Comparison of ENCODE assay signal across 8 cellular contexts in the genomic region with DNA sequence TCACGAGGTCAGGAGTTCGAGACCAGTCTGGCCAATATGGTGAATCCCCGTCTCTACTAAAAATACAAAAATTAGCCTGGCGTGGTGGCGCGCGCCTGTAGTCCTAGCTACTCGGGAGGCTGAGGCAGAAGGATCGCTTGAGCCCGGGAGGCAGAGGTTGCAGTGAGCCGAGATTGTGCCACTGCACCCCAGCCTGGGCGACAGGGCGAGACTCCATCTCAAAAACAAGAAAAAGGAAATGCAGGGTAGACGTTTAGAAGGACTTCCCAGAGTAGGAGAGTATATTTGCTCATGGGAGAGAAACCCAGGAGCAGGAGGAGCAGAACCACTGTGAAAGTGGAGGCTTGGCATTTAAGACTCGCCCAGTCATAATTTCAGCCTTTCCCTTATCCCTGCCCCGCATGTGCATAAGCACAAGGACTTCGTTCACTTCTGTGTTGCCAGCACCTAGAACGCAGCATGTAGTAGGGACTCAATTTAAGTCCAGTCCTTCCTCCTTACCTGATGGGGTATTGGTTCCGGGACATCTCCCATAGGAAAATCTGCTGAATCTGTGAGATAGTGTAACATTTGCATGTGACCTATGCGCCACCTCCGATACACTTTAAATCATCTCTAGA. TPM values are rescaled to one million over a fixed set of nuclear protein-coding genes. Genes with fewer than 3 reads are reported as not detected.
DNase-seq lines count a peak whose midpoint lies in the region; ATAC-seq and TF ChIP-seq lines count a peak whose summit lies in the region.

No MANE protein-coding gene starts in this region.

- ATAC-seq in activated CD4-positive, alpha-beta T cell treated with anti-CD3 and anti-CD28 coated beads for 36 hours, result no peak
- ATAC-seq in right lobe of liver (no peak), GM21381 (IDR thresholded peaks at IDR 0.05; ENCODE audit: unreplicated experiment) (no peak)

- peak overlapping the region; percentile 64 for H3K4me3 Mint-ChIP-seq in activated CD4-positive, alpha-beta T cell treated with anti-CD3 and anti-CD28 coated beads for 36 hours
- H3K4me3 Mint-ChIP-seq in activated naive CD8-positive, alpha-beta T cell treated with anti-CD3 and anti-CD28 coated beads for 36 hours, result peak overlapping the region; percentile 78

- 81% methylated on average over 20 of the region's 21 CpGs for WGBS in right lobe of liver (ENCODE audit: insufficient coverage, low coverage, low lambda C conversion rate, missing lambda C conversion rate)
- WGBS in suprapubic skin, result 82% methylated on average over 21 of the region's 21 CpGs

- peak overlapping the region in 1 of 3 donors; percentile 49 for H3K4me3 ChIP-seq in right lobe of liver
- peak overlapping the region; percentile 32 for H3K4me3 ChIP-seq in suprapubic skin

- peak overlapping the region; percentile 99 for H3K27ac Mint-ChIP-seq in activated CD4-positive, alpha-beta T cell treated with anti-CD3 and anti-CD28 coated beads for 36 hours
- H3K27ac Mint-ChIP-seq in activated naive CD8-positive, alpha-beta T cell treated with anti-CD3 and anti-CD28 coated beads for 36 hours, result peak overlapping the region; percentile 97

- H3K4me1 Mint-ChIP-seq in activated CD4-positive, alpha-beta T cell treated with anti-CD3 and anti-CD28 coated beads for 36 hours, result peaks cover 67% of the 10 kb centered on the region
- peaks cover 66% of the 10 kb centered on the region for H3K4me1 Mint-ChIP-seq in activated naive CD8-positive, alpha-beta T cell treated with anti-CD3 and anti-CD28 coated beads for 36 hours

- intact Hi-C loops in activated CD4-positive, alpha-beta T cell treated with anti-CD3 and anti-CD28 coated beads for 36 hours (cut with DNase I, micrococcal nuclease), result loop anchor here (1.0 to 10.0 kb wide), 7 partner anchors 48 to 1501 kb away; a partner anchor contains a TSS
- intact Hi-C loops in right lobe of liver (cut with DNase I), result no loop called here

- peaks cover 0 to 23% (median 5%) of the 10 kb centered on the region in 4 donors for H3K4me1 ChIP-seq in right lobe of liver
- H3K4me1 ChIP-seq in suprapubic skin, result peaks cover 77% of the 10 kb centered on the region

- H3K27me3 ChIP-seq in right lobe of liver, result no peaks in the 10 kb centered on the region
- H3K27me3 ChIP-seq in suprapubic skin, result no peaks in the 10 kb centered on the region

- no peaks in the 10 kb centered on the region for H3K27me3 Mint-ChIP-seq in activated CD4-positive, alpha-beta T cell treated with anti-CD3 and anti-CD28 coated beads for 36 hours
- no peaks in the 10 kb centered on the region for H3K27me3 Mint-ChIP-seq in activated naive CD8-positive, alpha-beta T cell treated with anti-CD3 and anti-CD28 coated beads for 36 hours

- no peaks in the 10 kb centered on the region for H3K9me3 ChIP-seq in right lobe of liver
- H3K9me3 ChIP-seq in suprapubic skin, result no peaks in the 10 kb centered on the region

- CTCF ChIA-PET in activated CD4-positive, alpha-beta T cell treated with anti-CD3 and anti-CD28 coated beads for 36 hours (lab: Charles Lee), result interaction anchor here (0.9 to 1.3 kb wide), 4 partner anchors 17 to 223 kb away, joined by 3 to 4 read pairs (median 4); a partner anchor contains a TSS

- no peak for TF ChIP-seq CTCF in right lobe of liver (IDR thresholded peaks at IDR 0.05)
- no peak for TF ChIP-seq CTCF in suprapubic skin (IDR thresholded peaks at IDR 0.05)
- TF ChIP-seq CTCF in GM20000 (IDR thresholded peaks at IDR 0.05; ENCODE audit: extremely low read depth, missing control alignments), result no peak

- no peak for TF ChIP-seq EP300 in suprapubic skin (IDR thresholded peaks at IDR 0.05)

- peaks cover 5% of the 10 kb centered on the region for H3K36me3 Mint-ChIP-seq in activated CD4-positive, alpha-beta T cell treated with anti-CD3 and anti-CD28 coated beads for 36 hours (ENCODE audit: low read depth)
- H3K36me3 Mint-ChIP-seq in activated naive CD8-positive, alpha-beta T cell treated with anti-CD3 and anti-CD28 coated beads for 36 hours, result peaks cover 5% of the 10 kb centered on the region

- POLR2A ChIA-PET in activated CD4-positive, alpha-beta T cell treated with anti-CD3 and anti-CD28 coated beads for 36 hours (lab: Charles Lee), result interaction anchor here (1.2 kb wide), 2 partner anchors 26 to 95 kb away, joined by 4 read pairs; no protein-coding TSS in a partner anchor

- TF ChIP-seq POLR2A in right lobe of liver (IDR thresholded peaks at IDR 0.05) (no peak), suprapubic skin (IDR thresholded peaks at IDR 0.05) (no peak)

- DNase-seq in activated CD4-positive, alpha-beta T cell treated with anti-CD3 and anti-CD28 coated beads for 36 hours, result no peak
- DNase-seq in activated CD4-positive, alpha-beta T cell treated with anti-CD3 and anti-CD28 coated beads, Interleukin-2, amount 50 U/mL, for 4 hours, result no peak
- DNase-seq in activated naive CD8-positive, alpha-beta T cell treated with anti-CD3 and anti-CD28 coated beads for 36 hours, result no peak
- DNase-seq in right lobe of liver, result no peak
- DNase-seq in suprapubic skin (ENCODE audit: low spot score in 2 of 2), result no peak
- DNase-seq in NCI-H1048 (lab: John Stamatoyannopoulos, UW), result no peak
- DNase-seq in GM20000 (ENCODE audit: low spot score), result no peak

- no peaks in the 10 kb centered on the region for H3K9me3 Mint-ChIP-seq in activated CD4-positive, alpha-beta T cell treated with anti-CD3 and anti-CD28 coated beads for 36 hours (ENCODE audit: low read depth)
- H3K9me3 Mint-ChIP-seq in activated naive CD8-positive, alpha-beta T cell treated with anti-CD3 and anti-CD28 coated beads for 36 hours, result peaks cover 3% of the 10 kb centered on the region

- H3K36me3 ChIP-seq in right lobe of liver, result no peaks in the 10 kb centered on the region
- no peaks in the 10 kb centered on the region for H3K36me3 ChIP-seq in suprapubic skin

- H3K27ac ChIP-seq in right lobe of liver, result peak overlapping the region; percentile 98 to 100 (median 100)
- H3K27ac ChIP-seq in suprapubic skin, result peak overlapping the region; percentile 100

RNA-seq across cellular contexts. Expression of a gene that starts 5.2 kb away (rescaled TPM):
- 10 to 100 TPM; 32.1 to 33.6 TPM for total RNA-seq in activated CD4-positive, alpha-beta T cell treated with anti-CD3 and anti-CD28 coated beads for 36 hours
- total RNA-seq in activated naive CD8-positive, alpha-beta T cell treated with anti-CD3 and anti-CD28 coated beads for 36 hours, result 10 to 100 TPM; 25.7 to 27.8 TPM
- total RNA-seq in right lobe of liver (10 to 100 TPM; 13.3 to 17.1 (median 15.0) TPM), suprapubic skin (10 to 100 TPM; 61.7 to 73.5 (median 67.1) TPM)

Comparison
In these comparisons a context has a peak if more than half of its experiments do, and no peak if none do; other contexts are left out.
1. intact Hi-C loops: an anchor here in activated CD4-positive, alpha-beta T cell treated with anti-CD3 and anti-CD28 coated beads for 36 hours (1.0 to 10.0 kb wide); none called in right lobe of liver.